In the genomic region with DNA sequence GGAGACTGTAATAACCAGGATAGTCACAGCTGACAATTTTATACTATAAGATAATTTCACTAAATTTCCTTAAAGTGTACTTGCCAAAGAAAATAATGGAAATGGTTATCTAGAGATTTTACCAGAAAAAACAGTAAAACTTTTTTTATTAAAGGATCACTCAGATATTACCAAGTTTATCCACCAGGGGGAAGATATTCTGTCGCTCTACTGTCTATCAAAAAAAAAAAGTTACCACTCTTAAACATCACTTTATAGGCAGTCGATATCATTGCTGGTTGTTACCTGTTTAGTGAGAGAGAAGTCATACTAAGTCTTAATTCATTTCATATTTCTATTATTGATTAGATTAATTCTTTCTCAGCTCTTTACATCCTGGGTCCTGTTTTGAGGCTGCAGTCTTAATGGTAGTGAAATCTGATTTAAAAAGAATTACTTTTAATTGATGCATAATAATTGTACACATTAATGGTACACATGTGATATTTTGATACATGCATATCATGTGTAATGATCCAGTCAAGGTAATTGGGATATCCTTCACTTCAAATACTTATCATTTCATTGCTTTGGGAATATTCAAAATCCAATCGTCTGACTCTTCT, we compare ENCODE assay signal across 11 cellular contexts. TPM values are rescaled to one million over a fixed set of nuclear protein-coding genes. Genes with fewer than 3 reads are reported as not detected.
DNase-seq lines count a peak whose midpoint lies in the region; ATAC-seq and TF ChIP-seq lines count a peak whose summit lies in the region.
"Had no signal": no experiment of that assay in that cellular context is flagged by ENCODE, and none has a peak within 500 bp of the region (broad histone marks: within the 10 kb centered on the region; RNA-seq: fewer than 3 reads in every experiment).

No MANE protein-coding gene starts in this region.

- no peak overlapping the region for H3K4me3 Mint-ChIP-seq in endodermal cell

- H3K4me1 ChIP-seq in endodermal cell (ENCODE audit: control insufficient read depth, insufficient read depth, low read length) (peaks cover 3% of the 10 kb centered on the region), smooth muscle cell (ENCODE audit: low read depth) (peaks cover 12% of the 10 kb centered on the region)

- WGBS in endodermal cell (ENCODE audit: insufficient coverage in 1 of 2, insufficient read length in 1 of 2), 2 experiments = 88% methylated on average over 1 of the region's 3 CpGs; no CpG with 5 or more reads in 1 of the 2 experiments
- 81% methylated on average over 3 of the region's 3 CpGs for WGBS in smooth muscle cell (ENCODE audit: low lambda C conversion rate)

- H3K36me3 Mint-ChIP-seq in endodermal cell (ENCODE audit: low read depth) = peaks cover 8% of the 10 kb centered on the region

- H3K9me3 ChIP-seq in endodermal cell (ENCODE audit: control insufficient read depth, low read length) (no peaks in the 10 kb centered on the region), smooth muscle cell (replicated peaks; ENCODE audit: low read depth) (no peaks in the 10 kb centered on the region)

- peaks cover 17% of the 10 kb centered on the region for H3F3A ChIP-seq in smooth muscle cell (ENCODE audit: low read depth)

- H3K4me3 ChIP-seq in NB4 (ENCODE audit: low read depth, low read length) = no peak overlapping the region
- H3K4me3 ChIP-seq in endodermal cell (ENCODE audit: low read length) = no peak overlapping the region
- no peak overlapping the region for H3K4me3 ChIP-seq in smooth muscle cell
- H3K4me3 ChIP-seq: BLaER1 treated with 17β-estradiol and CSF1 and Interleukin-3, amounts not matched to agents 10 nM and 100 nM had no signal

- H4K20me1 ChIP-seq in smooth muscle cell (ENCODE audit: low read depth) = peaks cover 69% of the 10 kb centered on the region

- H2AFZ ChIP-seq in smooth muscle cell (ENCODE audit: low read depth) = no peak overlapping the region

- no peaks in the 10 kb centered on the region for H3K27me3 Mint-ChIP-seq in endodermal cell (ENCODE audit: insufficient read depth)

- no peak for TF ChIP-seq POLR2A in NB4 (IDR thresholded peaks at IDR 0.05; ENCODE audit: extremely low read depth, insufficient read length)

- H3K4me2 ChIP-seq in smooth muscle cell = no peak overlapping the region
- H3K4me2 ChIP-seq: BLaER1 treated with 17β-estradiol and CSF1 and Interleukin-3, amounts not matched to agents 10 nM and 100 nM had no signal

- intact Hi-C loops in head of caudate nucleus (cut with DNase I) = no loop called here

- DNase-seq in NCI-H2171 treated with DMSO at 0.1 percent for 48 hours (lab: John Stamatoyannopoulos, UW) (peak; percentile 3), NCI-H2171 (lab: John Stamatoyannopoulos, UW) (no peak), NB4 (ENCODE audit: low read depth) (no peak), endodermal cell (no peak), smooth muscle cell (lab: John Stamatoyannopoulos, UW; ENCODE audit: unreplicated experiment) (no peak), head of caudate nucleus (no peak), GM19238 (ENCODE audit: insufficient read length, low spot score) (no peak)
- DNase-seq: GOT3, NCI-H1417 treated with DMSO at 0.1 percent for 48 hours had no signal

- no peak overlapping the region for H3K27ac ChIP-seq in endodermal cell (ENCODE audit: low read depth, low read length)
- H3K27ac ChIP-seq in smooth muscle cell (ENCODE audit: low read depth) = no peak overlapping the region
- H3K27ac ChIP-seq: BLaER1 treated with 17β-estradiol and CSF1 and Interleukin-3, amounts not matched to agents 10 nM and 100 nM had no signal

- no peaks in the 10 kb centered on the region for H3K27me3 ChIP-seq in endodermal cell (ENCODE audit: control insufficient read depth, insufficient read depth, low read length, poor library complexity, severe bottlenecking)
- no peaks in the 10 kb centered on the region for H3K27me3 ChIP-seq in smooth muscle cell (ENCODE audit: low read depth)
- H3K27me3 ChIP-seq: BLaER1 treated with 17β-estradiol and CSF1 and Interleukin-3, amounts not matched to agents 10 nM and 100 nM had no signal

- ATAC-seq in HG02571 (IDR thresholded peaks at IDR 0.05; ENCODE audit: unreplicated experiment) = no peak

- no peaks in the 10 kb centered on the region for H3K9me3 Mint-ChIP-seq in endodermal cell

- peaks cover 13% of the 10 kb centered on the region for H3K4me1 Mint-ChIP-seq in endodermal cell

- no peaks in the 10 kb centered on the region for H3K36me3 ChIP-seq in endodermal cell (ENCODE audit: control insufficient read depth, insufficient read depth, low read length)
- no peaks in the 10 kb centered on the region for H3K36me3 ChIP-seq in smooth muscle cell (ENCODE audit: low read depth)

- H3K79me2 ChIP-seq in smooth muscle cell (ENCODE audit: low read depth) = peaks cover 30% of the 10 kb centered on the region

- H3K9ac ChIP-seq in endodermal cell (ENCODE audit: extremely low read depth, low read length, poor library complexity, severe bottlenecking) (no peak overlapping the region), smooth muscle cell (ENCODE audit: low read depth) (no peak overlapping the region)
- H3K9ac ChIP-seq: BLaER1 treated with 17β-estradiol and CSF1 and Interleukin-3, amounts not matched to agents 10 nM and 100 nM had no signal

- TF ChIP-seq CTCF in NB4 (IDR thresholded peaks at IDR 0.05; ENCODE audit: low read depth, low read length) (peak; percentile 38), endodermal cell (conservative IDR thresholded peaks at IDR 0.05) (peak; percentile 79), smooth muscle cell (IDR thresholded peaks at IDR 0.05; ENCODE audit: borderline replicate concordance, insufficient read depth, poor library complexity, severe bottlenecking) (peak; percentile 51)

- no peak overlapping the region for H3K27ac Mint-ChIP-seq in endodermal cell

RNA-seq across cellular contexts. Expression of gene L3MBTL3, which starts 18.9 kb away (rescaled TPM):
- total RNA-seq in endodermal cell (10 to 100 TPM; 23.7 to 39.7 TPM), smooth muscle cell (14.2 and 18.0 TPM in 2 replicates)
- polyA plus RNA-seq in endodermal cell (2013, experiment 1 of 2) = 13.7 TPM
- polyA plus RNA-seq in endodermal cell (2013, experiment 2 of 2) = 14.0 TPM
- polyA plus RNA-seq in smooth muscle cell = 4.1 and 5.4 TPM in 2 replicates
